In genomic region chr18:49728542-49728941, GRCh38 we compare ENCODE assay signal across 8 cellular contexts.
A peak's percentile ranks its signal among the peaks of the same experiment; 100 is the strongest.
DNase-seq lines count a peak whose midpoint lies in the region; ATAC-seq and TF ChIP-seq lines count a peak whose summit lies in the region.

No MANE protein-coding gene starts in this region.

- no peaks in the 10 kb centered on the region for H3K36me3 Mint-ChIP-seq in activated CD4-positive, alpha-beta T cell treated with anti-CD3 and anti-CD28 coated beads, Interleukin-2, amount 10 ng/mL, durations not matched to agents 7 days and 5 days (ENCODE audit: low read depth)
- no peaks in the 10 kb centered on the region for H3K36me3 Mint-ChIP-seq in natural killer cell

- 0 out of 2 replicates have a peak, but pooled peaks cover under 1% of the 10 kb centered on the region for H3K4me1 ChIP-seq in MM.1S (ENCODE audit: low read length)

- H3K4me1 Mint-ChIP-seq in activated CD4-positive, alpha-beta T cell treated with anti-CD3 and anti-CD28 coated beads, Interleukin-2, amount 10 ng/mL, durations not matched to agents 7 days and 5 days, result peaks cover 5% of the 10 kb centered on the region
- H3K4me1 Mint-ChIP-seq in natural killer cell, result peaks cover 6% of the 10 kb centered on the region in 2 donors

- ATAC-seq in left cardiac atrium (no peak), HG03108 (IDR thresholded peaks at IDR 0.05; ENCODE audit: unreplicated experiment) (no peak), natural killer cell (no peak)

- H2AFZ ChIP-seq in MM.1S (ENCODE audit: low read length), result no peak overlapping the region

- H3K27me3 Mint-ChIP-seq in activated CD4-positive, alpha-beta T cell treated with anti-CD3 and anti-CD28 coated beads, Interleukin-2, amount 10 ng/mL, durations not matched to agents 7 days and 5 days, result peaks cover 5% of the 10 kb centered on the region
- peaks cover 3 to 8% of the 10 kb centered on the region in 2 donors for H3K27me3 Mint-ChIP-seq in natural killer cell (ENCODE audit: low read depth in 2 of 2)

- no peaks in the 10 kb centered on the region for H3K79me2 ChIP-seq in MM.1S (ENCODE audit: low read length)

- no peaks in the 10 kb centered on the region for H3K36me3 ChIP-seq in MM.1S (replicated peaks; ENCODE audit: insufficient read depth, low read length)

- H3K9me3 Mint-ChIP-seq in activated CD4-positive, alpha-beta T cell treated with anti-CD3 and anti-CD28 coated beads, Interleukin-2, amount 10 ng/mL, durations not matched to agents 7 days and 5 days, result no peaks in the 10 kb centered on the region
- no peaks in the 10 kb centered on the region for H3K9me3 Mint-ChIP-seq in natural killer cell

- no peak overlapping the region for H3K27ac Mint-ChIP-seq in activated CD4-positive, alpha-beta T cell treated with anti-CD3 and anti-CD28 coated beads, Interleukin-2, amount 10 ng/mL, durations not matched to agents 7 days and 5 days
- H3K27ac Mint-ChIP-seq in natural killer cell, result no peak overlapping the region

- peak; percentile 65 for TF ChIP-seq CTCF in MM.1S (IDR thresholded peaks at IDR 0.05; ENCODE audit: low read length)
- no peak for TF ChIP-seq CTCF in natural killer cell (IDR thresholded peaks at IDR 0.05)

- CTCF ChIA-PET in activated CD4-positive, alpha-beta T cell treated with anti-CD3 and anti-CD28 coated beads, Interleukin-2, amount 10 ng/mL, durations not matched to agents 7 days and 5 days (lab: Charles Lee), result no interaction called here

- H3K9ac ChIP-seq in MM.1S (ENCODE audit: low read length), result no peak overlapping the region

- no peaks in the 10 kb centered on the region for H3K27me3 ChIP-seq in MM.1S (replicated peaks; ENCODE audit: insufficient read depth, low read length)

- no peak overlapping the region for H3K4me3 ChIP-seq in MM.1S (ENCODE audit: low read length)

- intact Hi-C loops in left cardiac atrium (cut with DNase I) (no loop called here), natural killer cell (cut with micrococcal nuclease) (no loop called here)

- H3F3A ChIP-seq in MM.1S (ENCODE audit: insufficient read depth, low read length), result no peaks in the 10 kb centered on the region

- no peak overlapping the region for H3K4me2 ChIP-seq in MM.1S (ENCODE audit: low read depth, low read length)

- no peak overlapping the region for H3K4me3 Mint-ChIP-seq in activated CD4-positive, alpha-beta T cell treated with anti-CD3 and anti-CD28 coated beads, Interleukin-2, amount 10 ng/mL, durations not matched to agents 7 days and 5 days
- H3K4me3 Mint-ChIP-seq in natural killer cell, result no peak overlapping the region

- no peak overlapping the region for H3K27ac ChIP-seq in MM.1S (ENCODE audit: low read length)

- DNase-seq in activated CD4-positive, CD25-positive, alpha-beta regulatory T cell treated with anti-CD3 and anti-CD28 coated beads, Interleukin-2, amount 50 U/mL, for 72 hours, result peak; percentile 56
- no peak for DNase-seq in activated CD4-positive, CD25-positive, alpha-beta regulatory T cell (lab: John Stamatoyannopoulos, UW)
- DNase-seq in MM.1S, result no peak
- peak; percentile 39 for DNase-seq in activated CD4-positive, alpha-beta T cell treated with anti-CD3 and anti-CD28 coated beads, Interleukin-2, amount 10 ng/mL, durations not matched to agents 7 days and 5 days
- DNase-seq in left cardiac atrium, result peak; percentile 48
- DNase-seq in stimulated activated CD4-positive, alpha-beta T cell treated with anti-CD3 and anti-CD28 coated beads, Interleukin-1b, Interleukin-23, amount 100 ng/mL, for 48 hours, result peak; percentile 47
- no peak for DNase-seq in natural killer cell

- no peaks in the 10 kb centered on the region for H4K20me1 ChIP-seq in MM.1S (ENCODE audit: insufficient read depth, low read length)

- POLR2A ChIA-PET in activated CD4-positive, alpha-beta T cell treated with anti-CD3 and anti-CD28 coated beads, Interleukin-2, amount 10 ng/mL, durations not matched to agents 7 days and 5 days (lab: Charles Lee), result no interaction called here

- H3K9me2 ChIP-seq in MM.1S (replicated peaks; ENCODE audit: insufficient read depth, low read length), result no peaks in the 10 kb centered on the region

- no peaks in the 10 kb centered on the region for H3K9me3 ChIP-seq in MM.1S (replicated peaks; ENCODE audit: insufficient read depth, low read length)

Comparison
In these comparisons a context has a peak if more than half of its experiments do, and no peak if none do; other contexts are left out.
1. DNase-seq: peak in activated CD4-positive, CD25-positive, alpha-beta regulatory T cell treated with anti-CD3 and anti-CD28 coated beads, Interleukin-2, amount 50 U/mL, for 72 hours (single experiment), activated CD4-positive, alpha-beta T cell treated with anti-CD3 and anti-CD28 coated beads, Interleukin-2, amount 10 ng/mL, durations not matched to agents 7 days and 5 days (single experiment), left cardiac atrium (single experiment) and stimulated activated CD4-positive, alpha-beta T cell treated with anti-CD3 and anti-CD28 coated beads, Interleukin-1b, Interleukin-23, amount 100 ng/mL, for 48 hours (single experiment); none in activated CD4-positive, CD25-positive, alpha-beta regulatory T cell (0 of 4), MM.1S (single experiment) and natural killer cell (single experiment).